ENCODE assay signal across 12 cellular contexts in the genomic region with DNA sequence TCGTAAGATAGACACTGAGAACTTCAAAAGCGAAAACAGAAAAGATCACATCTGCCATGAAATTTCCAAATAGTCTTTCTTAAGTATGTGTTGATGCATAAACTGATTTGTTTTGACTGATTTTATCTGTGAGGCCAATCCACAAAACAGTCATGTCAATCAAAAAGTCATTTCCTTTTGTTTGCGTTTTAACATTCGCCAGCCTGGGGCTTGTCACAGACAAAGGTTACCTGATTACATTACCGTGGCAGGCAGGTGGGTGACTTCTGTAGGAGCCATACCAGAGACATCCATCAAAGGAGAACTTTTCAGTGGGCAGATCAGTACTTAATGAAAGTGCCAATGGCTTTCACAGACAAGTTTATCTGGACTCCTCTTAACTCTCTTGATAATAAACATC. TPM values are rescaled to one million over a fixed set of nuclear protein-coding genes. Genes with fewer than 3 reads are reported as not detected.
DNase-seq lines count a peak whose midpoint lies in the region; ATAC-seq, FAIRE-seq and TF ChIP-seq lines count a peak whose summit lies in the region.
"Had no signal": no experiment of that assay in that cellular context is flagged by ENCODE, and none has a peak within 500 bp of the region (broad histone marks: within the 10 kb centered on the region; RNA-seq: fewer than 3 reads in every experiment).

No MANE protein-coding gene starts in this region.

- H2AFZ ChIP-seq in OCI-LY3 (ENCODE audit: low read depth, low read length): peak overlapping the region; percentile 92
- no peak overlapping the region for H2AFZ ChIP-seq in HepG2 (ENCODE audit: low read length)

- H3K79me2 ChIP-seq in OCI-LY3 (ENCODE audit: low read length) (no peaks in the 10 kb centered on the region), HepG2 (ENCODE audit: insufficient read depth, low read length) (no peaks in the 10 kb centered on the region)

- H3K9me3 ChIP-seq in OCI-LY3 (ENCODE audit: insufficient read depth, low read length) (peaks cover 3% of the 10 kb centered on the region; the same call in 1 of the 2 replicates), HepG2 (ENCODE audit: low read length) (no peaks in the 10 kb centered on the region)
- H3K9me3 ChIP-seq: BE2C had no signal

- intact Hi-C loops in HepG2 (cut with micrococcal nuclease; ENCODE audit: unreplicated experiment): no loop called here

- H3K36me3 ChIP-seq in GM06990 (ENCODE audit: control insufficient read depth, insufficient read depth, low read length) (no peaks in the 10 kb centered on the region), OCI-LY3 (replicated peaks; ENCODE audit: low read depth, low read length) (no peaks in the 10 kb centered on the region), HepG2 (replicated peaks in 1 of 2; ENCODE audit: control insufficient read depth in 1 of 2, insufficient read depth in 2 of 2, low read length in 2 of 2) (no peaks in the 10 kb centered on the region)
- H3K36me3 ChIP-seq: BE2C had no signal

- TF ChIP-seq CTCF in GM06990 (IDR thresholded peaks at IDR 0.05; ENCODE audit: insufficient read depth, low read length, poor library complexity, severe bottlenecking) (no peak), OCI-LY3 (IDR thresholded peaks at IDR 0.05; ENCODE audit: low read depth, low read length) (no peak), HepG2 (CRISPR knock-in tag; IDR thresholded peaks at IDR 0.05) (no peak)

- H3K27ac ChIP-seq in OCI-LY3 (ENCODE audit: low read length): peak overlapping the region; percentile 69
- H3K27ac ChIP-seq in HepG2 (ENCODE audit: extremely low read length, insufficient read depth, low read length): no peak overlapping the region

- peak overlapping the region; percentile 18; the same call in 1 of the 2 replicates for H3K4me3 ChIP-seq in GM06990 (replicated peaks; ENCODE audit: low read depth, low read length)
- peak overlapping the region; percentile 69 for H3K4me3 ChIP-seq in OCI-LY3 (ENCODE audit: low read length)
- H3K4me3 ChIP-seq in HepG2 (replicated peaks in 1 of 3; ENCODE audit: insufficient read depth in 1 of 3, low read depth in 2 of 3, low read length in 3 of 3): no peak overlapping the region

- TF ChIP-seq POLR2A in HepG2 (IDR thresholded peaks at IDR 0.05; ENCODE audit: insufficient read depth in 1 of 2, low read depth in 2 of 2, low read length in 2 of 2): no peak

- in situ Hi-C loops in HepG2 (cut with HindIII; ENCODE audit: extremely low pct_ligation_motif_present, low pct_unique_long_range_greater_than_20kb): no loop called here

- BruUV-seq in HepG2 (replicated peaks; lab: Mats Ljungman, UMichigan): no TSS peak

- peak overlapping the region; percentile 91 for H3K4me2 ChIP-seq in OCI-LY3 (ENCODE audit: low read length)
- no peak overlapping the region for H3K4me2 ChIP-seq in HepG2 (ENCODE audit: low read depth, low read length)

- no peak for FAIRE-seq in HepG2 (lab: Jason Lieb, UNC)

- H3K9ac ChIP-seq in OCI-LY3 (ENCODE audit: low read length) (peak overlapping the region; percentile 56), HepG2 (ENCODE audit: insufficient read depth, low read depth, low read length) (no peak overlapping the region)

- H3K27me3 ChIP-seq in GM06990 (replicated peaks; ENCODE audit: control insufficient read depth, insufficient read depth, low read length) (no peaks in the 10 kb centered on the region), OCI-LY3 (ENCODE audit: low read depth, low read length) (no peaks in the 10 kb centered on the region), HepG2 (ENCODE audit: control insufficient read depth in 1 of 2, insufficient read depth in 2 of 2, low read length in 2 of 2) (peaks cover 0 to 3% of the 10 kb centered on the region in 2 experiments; a peak in 1 of 5 replicates)
- H3K27me3 ChIP-seq: BE2C had no signal

- TF ChIP-seq EP300 in HepG2 (IDR thresholded peaks at IDR 0.05; ENCODE audit: low read depth in 2 of 2, low read length in 2 of 2) (no peak), HepG2 (CRISPR knock-in tag; IDR thresholded peaks at IDR 0.05; ENCODE audit: borderline replicate concordance) (no peak)

- ATAC-seq in GM19455 (IDR thresholded peaks at IDR 0.05; ENCODE audit: unreplicated experiment) (peak; percentile 28), HG03066 (IDR thresholded peaks at IDR 0.05; ENCODE audit: low read depth, unreplicated experiment) (peak; percentile 23), HepG2 (no peak)

- TF ChIP-seq RAD21 in HepG2 (CRISPR knock-in tag; IDR thresholded peaks at IDR 0.05): no peak

- H4K20me1 ChIP-seq in OCI-LY3 (ENCODE audit: insufficient read depth, low read length): no peaks in the 10 kb centered on the region
- no peaks in the 10 kb centered on the region for H4K20me1 ChIP-seq in HepG2 (ENCODE audit: insufficient read depth, low read length)

- CTCF ChIA-PET in HepG2 (lab: Yijun Ruan, JAX; ENCODE audit: low intra/inter-chr PET ratio, low total read pairs): no interaction called here

- WGBS in HepG2 (ENCODE audit: low lambda C conversion rate): 4% methylated on average over 5 of the region's 5 CpGs

- DNase-seq in GM06990 (ENCODE audit: extremely low read depth, insufficient read length) (no peak), medulla oblongata (ENCODE audit: extremely low spot score) (no peak), HepG2 (ENCODE audit: low spot score) (no peak), cortex of kidney (lab: John Stamatoyannopoulos, UW) (no peak)
- DNase-seq in stimulated activated CD4-positive, alpha-beta T cell treated with anti-CD3 and anti-CD28 coated beads, Interleukin-2, amount 100 ng/mL, for 24 hours: no peak
- DNase-seq: BE2C; HCEC 1CT; natural killer cell; stimulated activated CD4-positive, alpha-beta T cell treated with anti-CD3 and anti-CD28 coated beads, Interleukin-15, amount 100 ng/mL, for 24 hours had no signal

- H3K4me1 ChIP-seq in OCI-LY3 (ENCODE audit: low read length): peaks cover 61% of the 10 kb centered on the region
- no peaks in the 10 kb centered on the region for H3K4me1 ChIP-seq in HepG2 (ENCODE audit: insufficient read depth, low read length)
- H3K4me1 ChIP-seq: BE2C had no signal

- POLR2A ChIA-PET in HepG2 (lab: Yijun Ruan, JAX): no interaction called here

TF ChIP-seq in HepG2, 621 proteins besides CTCF, POLR2A, EP300 and RAD21:
- no peak for TF ChIP-seq FOXM1 (CRISPR knock-in tag; IDR thresholded peaks at IDR 0.05)
- no peak for TF ChIP-seq MIER2 (CRISPR knock-in tag; IDR thresholded peaks at IDR 0.05)
- TF ChIP-seq ATRX (CRISPR knock-in tag; IDR thresholded peaks at IDR 0.05; ENCODE audit: borderline replicate concordance): no peak
- TF ChIP-seq JDP2 (CRISPR knock-in tag; IDR thresholded peaks at IDR 0.05; ENCODE audit: borderline replicate concordance): no peak
- TF ChIP-seq, protein P1, sequence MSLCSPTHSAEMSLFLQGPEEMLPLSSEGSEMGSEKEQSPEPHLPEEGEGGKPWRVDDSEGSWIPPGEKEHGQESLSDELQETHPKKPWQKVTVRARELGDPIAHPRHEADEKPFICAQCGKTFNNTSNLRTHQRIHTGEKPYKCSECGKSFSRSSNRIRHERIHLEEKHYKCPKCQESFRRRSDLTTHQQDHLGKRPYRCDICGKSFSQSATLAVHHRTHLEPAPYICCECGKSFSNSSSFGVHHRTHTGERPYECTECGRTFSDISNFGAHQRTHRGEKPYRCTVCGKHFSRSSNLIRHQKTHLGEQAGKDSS (CRISPR knock-in tag; IDR thresholded peaks at IDR 0.05; ENCODE audit: borderline replicate concordance, low read depth): no peak
- TF ChIP-seq FOXK2 (IDR thresholded peaks at IDR 0.05): no peak
- no peak for TF ChIP-seq TCF7L2 (IDR thresholded peaks at IDR 0.05; ENCODE audit: low read depth, low read length)
- TF ChIP-seq ATM (IDR thresholded peaks at IDR 0.05; ENCODE audit: borderline replicate concordance): no peak
- TF ChIP-seq ZFYVE20 (CRISPR knock-in tag; IDR thresholded peaks at IDR 0.05; ENCODE audit: borderline replicate concordance, low read depth): no peak
- TF ChIP-seq ARNT (IDR thresholded peaks at IDR 0.05): no peak
- no peak for TF ChIP-seq DPF2 (CRISPR knock-in tag; IDR thresholded peaks at IDR 0.05; ENCODE audit: borderline replicate concordance, low read depth)
TF ChIP-seq in HepG2: peak in this region for 0.

RNA-seq across cellular contexts. Expression of a gene that starts 45.5 kb away (rescaled TPM):
- 23.8 and 35.3 TPM in 2 replicates for total RNA-seq in HepG2 (2016; rRNA removed; fragmentation: Illumina TruSeq; extraction: Trizol)
- total RNA-seq in HepG2 (2016; cell fraction: cytosol; rRNA removed; fragmentation: Illumina TruSeq; extraction: Trizol; ENCODE audit: low read depth): 4.8 and 6.0 TPM in 2 replicates
- total RNA-seq in HepG2 (2016; cell fraction: insoluble cytoplasmic fraction; rRNA removed; fragmentation: Illumina TruSeq; extraction: Trizol): 24.5 and 36.0 TPM in 2 replicates
- 12.3 and 13.2 TPM in 2 replicates for total RNA-seq in HepG2 (2016; cell fraction: membrane; rRNA removed; fragmentation: Illumina TruSeq; extraction: Trizol)
- 16.9 and 17.3 TPM in 2 replicates for total RNA-seq in HepG2 (2016; cell fraction: nucleus; rRNA removed; fragmentation: Illumina TruSeq; extraction: Trizol)
- 22.8 and 33.7 TPM in 2 replicates for polyA plus RNA-seq in HepG2 (2011; rRNA removed)
- polyA plus RNA-seq in HepG2 (2011; cell fraction: cytosol; rRNA removed): 11.2 and 19.6 TPM in 2 replicates
- 10.8 and 14.8 TPM in 2 replicates for polyA plus RNA-seq in HepG2 (2011; cell fraction: nucleus; rRNA removed)
- 19.1 and 26.3 TPM in 2 replicates for polyA plus RNA-seq in HepG2 (2012)
- polyA plus RNA-seq in HepG2 (2016; cell fraction: cytosol; fragmentation: Illumina TruSeq; extraction: Trizol; ENCODE audit: low read depth): 5.8 and 7.4 TPM in 2 replicates
- 40.5 and 49.8 TPM in 2 replicates for polyA plus RNA-seq in HepG2 (2016; cell fraction: insoluble cytoplasmic fraction; fragmentation: Illumina TruSeq; extraction: Trizol; ENCODE audit: low read depth)
- 14.9 and 16.5 TPM in 2 replicates for polyA plus RNA-seq in HepG2 (2016; cell fraction: membrane; fragmentation: Illumina TruSeq; extraction: Trizol; ENCODE audit: low read depth)
- 20.9 and 26.7 TPM in 2 replicates for polyA plus RNA-seq in HepG2 (2016; cell fraction: nucleus; fragmentation: Illumina TruSeq; extraction: Trizol; ENCODE audit: insufficient read depth, low read depth)
- 7.2 and 11.0 TPM in 2 replicates for polyA minus RNA-seq in HepG2 (2011; rRNA and poly(A)+ RNA removed; ENCODE audit: low replicate concordance)
- polyA minus RNA-seq in HepG2 (2011; cell fraction: cytosol; rRNA and poly(A)+ RNA removed): 7.0 and 12.0 TPM in 2 replicates
- 48.7 and 55.0 TPM in 2 replicates for polyA minus RNA-seq in HepG2 (2011; cell fraction: nucleus; rRNA and poly(A)+ RNA removed)

Comparison
In these comparisons a context has a peak if more than half of its experiments do, and no peak if none do; other contexts are left out.
1. H3K4me3 ChIP-seq: peak in GM06990 (single experiment) and OCI-LY3 (single experiment); none in HepG2 (0 of 3).